Comparison of ENCODE assay signal across 1 cellular context in genomic region chr22:36191106-36191836, GRCh38.
TF ChIP-seq lines count a peak whose summit lies in the region.

No MANE protein-coding gene starts in this region.

TF ChIP-seq in IMR-90, 13 proteins besides CTCF, POLR2A, EP300 and RAD21 (continued from another document):
- TF ChIP-seq NFE2L2 (IDR thresholded peaks at IDR 0.05; ENCODE audit: low read depth, low read length), result no peak
- no peak for TF ChIP-seq ELK1 (IDR thresholded peaks at IDR 0.05; ENCODE audit: borderline replicate concordance, low read depth, low read length)
- TF ChIP-seq SMC3 (IDR thresholded peaks at IDR 0.05; ENCODE audit: low read depth, low read length), result no peak
- TF ChIP-seq MAZ (IDR thresholded peaks at IDR 0.05; ENCODE audit: borderline replicate concordance, low read depth, low read length), result no peak
